Comparison of ENCODE assay signal across 8 cellular contexts in the genomic region with DNA sequence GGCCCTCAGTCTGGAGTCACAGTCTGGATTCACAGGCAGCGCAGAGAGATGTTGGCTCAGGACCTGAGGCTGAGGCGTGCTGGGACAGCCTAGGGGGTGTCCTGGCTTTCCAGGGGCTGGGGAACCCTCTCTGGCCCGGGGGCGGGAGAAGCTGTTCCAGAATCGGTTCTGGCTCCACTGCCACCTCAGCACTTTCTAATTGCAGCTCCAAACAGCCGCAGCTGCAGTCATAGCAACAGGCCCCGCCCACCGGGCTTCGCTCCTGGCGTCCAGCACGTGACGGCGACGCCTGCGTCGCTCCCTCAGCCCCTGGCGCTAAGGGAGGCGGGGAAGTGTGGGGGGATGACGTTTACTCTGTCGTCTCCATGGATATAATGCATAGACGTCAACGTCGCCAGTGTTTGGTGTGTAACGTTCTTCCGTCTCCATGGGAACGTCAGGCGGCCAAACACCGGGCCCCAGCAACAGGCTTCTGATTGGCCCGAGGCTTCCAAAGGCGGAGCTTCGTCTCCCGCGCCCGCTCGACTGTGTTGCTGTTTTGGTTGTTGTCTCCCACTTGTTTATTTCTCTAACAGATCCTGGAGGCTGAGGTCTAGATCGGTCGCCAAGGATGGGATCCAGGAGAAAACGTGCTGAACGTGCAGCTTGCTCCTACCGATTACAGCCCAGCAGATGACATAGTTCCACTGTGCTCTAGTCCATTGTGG. TPM values are rescaled to one million over a fixed set of nuclear protein-coding genes. Genes with fewer than 3 reads are reported as not detected.
DNase-seq lines count a peak whose midpoint lies in the region; ATAC-seq and TF ChIP-seq lines count a peak whose summit lies in the region.

No MANE protein-coding gene starts in this region.

- H3K4me1 ChIP-seq in HAP-1 = peaks cover 28% of the 10 kb centered on the region

- H3K4me3 ChIP-seq in HAP-1 = peak overlapping the region; percentile 25
- peak overlapping the region; percentile 43 for H3K4me3 ChIP-seq in MG63

- no peaks in the 10 kb centered on the region for H3K27me3 Mint-ChIP-seq in nephron (ENCODE audit: low read depth)

- H3K4me3 Mint-ChIP-seq in nephron = peak overlapping the region; percentile 79 to 92 (median 86)

- DNase-seq in EL (peak; percentile 100), HAP-1 (ENCODE audit: low spot score in 2 of 2) (peak; percentile 98 to 99), MG63 (peak; percentile 92), SHP77 treated with DMSO at 0.1 percent for 48 hours (lab: John Stamatoyannopoulos, UW) (peak; percentile 96), activated gamma-delta T cell treated with Interleukin-2 at 50 U/mL for 16 hours (peak; percentile 98), fibroblast of the conjunctiva (ENCODE audit: low read depth) (peak; percentile 100)
- DNase-seq in stimulated activated naive CD8-positive, alpha-beta T cell treated with anti-CD3 and anti-CD28 coated beads, Interleukin-15, Interleukin-2, amounts not matched to agents 100 U/mL and 50 U/mL, for 24 hours = peak; percentile 99

- H3K9me3 Mint-ChIP-seq in nephron = no peaks in the 10 kb centered on the region

- no peaks in the 10 kb centered on the region for H3K36me3 Mint-ChIP-seq in nephron (ENCODE audit: low read depth)

- H3K27ac Mint-ChIP-seq in nephron = peak overlapping the region; percentile 99 to 100 (median 100)

- TF ChIP-seq CTCF in nephron (IDR thresholded peaks at IDR 0.05; ENCODE audit: unreplicated experiment in 3 of 3) = no peak

- no peaks in the 10 kb centered on the region for H3K9me3 ChIP-seq in HAP-1
- H3K9me3 ChIP-seq in MG63 = no peaks in the 10 kb centered on the region

- ATAC-seq in stimulated activated naive CD8-positive, alpha-beta T cell treated with anti-CD3 and anti-CD28 coated beads, Interleukin-15, Interleukin-2, amounts not matched to agents 100 U/mL and 50 U/mL, for 24 hours = peak; percentile 100

- H3K36me3 ChIP-seq in HAP-1 (replicated peaks) (no peaks in the 10 kb centered on the region), MG63 (no peaks in the 10 kb centered on the region)

- H3K4me1 Mint-ChIP-seq in nephron = peaks cover 53% of the 10 kb centered on the region

- no peaks in the 10 kb centered on the region; the same call in 1 of the 2 replicates for H3K27me3 ChIP-seq in HAP-1 (ENCODE audit: low read depth)
- H3K27me3 ChIP-seq in MG63 = no peaks in the 10 kb centered on the region

- in situ Hi-C loops in HAP-1 (cut with MboI; ENCODE audit: low sequenced_read_pairs) = no loop called here

RNA-seq across cellular contexts. Expression of a gene that starts 19.7 kb away (rescaled TPM):
- total RNA-seq in MG63 (2014; rRNA removed; shearing (Covaris generic); ENCODE audit: low replicate concordance) = 1.1 and 6.6 TPM in 2 replicates

Comparison
In these comparisons a context has a peak if more than half of its experiments do, and no peak if none do; other contexts are left out.
1. Peak in every context shown above with its lines: DNase-seq, ATAC-seq and H3K4me3 ChIP-seq.